ENCODE assay signal across 8 cellular contexts in the genomic region with DNA sequence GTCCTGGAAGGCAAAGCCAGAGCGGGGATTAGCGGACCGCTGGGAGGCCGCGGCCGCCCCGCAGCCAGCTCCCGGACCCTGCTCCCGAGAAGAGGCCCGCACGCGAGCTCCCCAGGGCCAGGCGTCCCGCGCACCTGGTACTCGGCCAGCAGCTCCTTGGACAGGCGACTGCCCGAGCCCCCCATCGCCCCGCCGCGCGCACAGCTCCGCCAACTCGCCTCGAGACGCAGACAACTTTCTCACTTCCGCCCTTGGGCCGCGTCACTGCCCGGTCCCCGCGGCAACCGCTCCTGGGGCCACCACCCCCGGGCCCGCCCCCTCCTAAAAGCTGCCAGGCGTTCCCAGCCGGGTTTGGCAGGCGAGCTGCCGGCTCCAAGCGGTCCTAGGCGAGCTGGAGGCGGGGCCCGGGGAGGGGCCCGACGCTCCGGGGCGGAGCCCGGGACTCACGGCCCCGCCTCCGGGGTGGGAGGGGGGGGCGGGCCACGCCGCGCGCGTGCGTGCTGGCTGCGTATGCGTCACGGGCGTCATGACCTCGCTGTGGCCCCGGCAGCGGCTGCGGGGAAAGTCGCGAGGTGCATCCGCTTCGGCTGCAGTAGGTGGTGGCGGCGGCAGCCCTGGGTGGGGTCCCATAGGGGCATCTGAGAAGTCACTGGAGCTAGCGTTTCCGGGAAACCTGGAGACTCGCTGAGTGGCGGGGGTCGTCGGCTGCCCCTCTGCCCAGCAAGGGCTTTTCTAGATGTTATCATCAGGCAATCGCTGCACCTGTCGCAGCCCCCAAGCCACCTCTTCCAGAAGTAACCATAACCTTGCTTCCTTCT. TPM values are rescaled to one million over a fixed set of nuclear protein-coding genes. Genes with fewer than 3 reads are reported as not detected.
A peak's percentile ranks its signal among the peaks of the same experiment; 100 is the strongest.
DNase-seq lines count a peak whose midpoint lies in the region; ATAC-seq and TF ChIP-seq lines count a peak whose summit lies in the region.

TSS of gene CIB1 (minus strand) at position 241 of the 818 bp plus-strand sequence. CDS start at position 185, 56 bp downstream.
TSS of gene GDPGP1 (plus strand) at position 509 of the 818 bp plus-strand sequence. CDS start 6,700 bp downstream, outside the sequence.

- in situ Hi-C loops in GM13977 (cut with MboI; ENCODE audit: low pct_unique_long_range_greater_than_20kb, low sequenced_read_pairs, unreplicated experiment): no loop called here

- no peaks in the 10 kb centered on the region for H3K9me3 Mint-ChIP-seq in T-cell
- no peaks in the 10 kb centered on the region for H3K9me3 Mint-ChIP-seq in type B pancreatic cell

- TF ChIP-seq CTCF in GM13977 (IDR thresholded peaks at IDR 0.05; ENCODE audit: extremely low read depth, insufficient read depth, missing control alignments) (no peak), type B pancreatic cell (conservative IDR thresholded peaks at IDR 0.05) (no peak)

- WGBS in adipose tissue, 3 donors: 0 to 1% (median 0%) methylated on average over 56 to 81 of the region's 81 CpGs

- H3K27me3 Mint-ChIP-seq in T-cell (no peaks in the 10 kb centered on the region), type B pancreatic cell (no peaks in the 10 kb centered on the region)

- peaks cover 34% of the 10 kb centered on the region for H3K36me3 Mint-ChIP-seq in T-cell
- peaks cover 7% of the 10 kb centered on the region for H3K36me3 Mint-ChIP-seq in type B pancreatic cell

- CTCF ChIA-PET in T-cell (lab: Charles Lee): interaction anchor here in 1 of 2 donors (0.6 to 0.7 kb wide), 4 partner anchors 12 to 1059 kb away, joined by 3 read pairs; no protein-coding TSS in a partner anchor

- peak within 1 kb of the TSS; percentile 30 for H3K27ac ChIP-seq in adipose tissue (ENCODE audit: low read depth, low read length)

- POLR2A ChIA-PET in T-cell (lab: Charles Lee): interaction anchor here (0.5 to 2.6 kb wide), 16 partner anchors 13 to 669 kb away, joined by 3 to 18 read pairs (median 4); partner anchors contain the start of genes TTLL13 (in 2 of the 2), MAN2A2 (in 1 of the 2), NGRN (in 1 of the 2) and SEMA4B (in 1 of the 2)

- peak within 1 kb of the TSS; percentile 86 to 93 (median 88) for H3K4me3 Mint-ChIP-seq in T-cell
- H3K4me3 Mint-ChIP-seq in type B pancreatic cell: peak within 1 kb of the TSS; percentile 86

- ATAC-seq in HG02870 (IDR thresholded peaks at IDR 0.05; ENCODE audit: unreplicated experiment): peak; percentile 89
- peak; percentile 78 to 87 (median 84) for ATAC-seq in T-cell (replicated peaks in 1 of 4)

- peaks cover 53 to 63% (median 55%) of the 10 kb centered on the region in 3 donors for H3K4me1 Mint-ChIP-seq in T-cell
- peaks cover 13% of the 10 kb centered on the region for H3K4me1 Mint-ChIP-seq in type B pancreatic cell (ENCODE audit: unreplicated experiment)

- H3K27ac Mint-ChIP-seq in T-cell (peak within 1 kb of the TSS; percentile 97 to 98), type B pancreatic cell (peak within 1 kb of the TSS; percentile 70)

- DNase-seq in GM13977 (ENCODE audit: low spot score): peak; percentile 99
- DNase-seq in NCI-H146 (lab: John Stamatoyannopoulos, UW): peak; percentile 88
- DNase-seq in T-cell: peak; percentile 88 to 98 (median 96)
- DNase-seq in cardiac septum (ENCODE audit: low spot score): peak; percentile 99
- DNase-seq in pons (ENCODE audit: low spot score): peak; percentile 98
- DNase-seq in type B pancreatic cell (ENCODE audit: extremely low spot score, unreplicated experiment): peak; percentile 95

- intact Hi-C loops in cardiac septum (cut with DNase I): loop anchor here (5.0 kb wide), 1 partner anchor 33 kb away; the partner anchor contains the start of gene NGRN

RNA-seq across cellular contexts. Expression of gene CIB1, which starts in this region (rescaled TPM):
- 100 to 1,000 TPM; 112 to 201 (median 139) TPM for total RNA-seq in T-cell
- 100 to 1,000 TPM; 105 to 188 (median 112) TPM for polyA plus RNA-seq in adipose tissue
- total RNA-seq in cardiac septum: 69.9 TPM
- 31.6 and 36.8 TPM in 2 replicates for total RNA-seq in type B pancreatic cell (ENCODE audit: low replicate concordance)

RNA-seq across cellular contexts. Expression of gene GDPGP1, which starts in this region (rescaled TPM):
- total RNA-seq in T-cell: 10 to 100 TPM in 3 of 5 donors, 1 to 10 TPM in 2; 7.9 to 14.5 (median 12.1) TPM
- polyA plus RNA-seq in adipose tissue: 1 to 10 TPM; 2.6 to 3.7 (median 2.8) TPM
- total RNA-seq in cardiac septum: 10.6 TPM
- 6.1 and 9.6 TPM in 2 replicates for total RNA-seq in type B pancreatic cell (ENCODE audit: low replicate concordance)

Comparison
In these comparisons a context has a peak if more than half of its experiments do, and no peak if none do; other contexts are left out.
1. Peak in every context shown above with its lines: DNase-seq, ATAC-seq and H3K27ac ChIP-seq.